Comparison of ENCODE assay signal across 11 cellular contexts in genomic region chr5:180799194-180799593, GRCh38. TPM values are rescaled to one million over a fixed set of nuclear protein-coding genes. Genes with fewer than 3 reads are reported as not detected.
DNase-seq lines count a peak whose midpoint lies in the region; ATAC-seq and TF ChIP-seq lines count a peak whose summit lies in the region.
"Had no signal": no experiment of that assay in that cellular context is flagged by ENCODE, and none has a peak within 500 bp of the region (broad histone marks: within the 10 kb centered on the region; RNA-seq: fewer than 3 reads in every experiment).

No MANE protein-coding gene starts in this region.

- no peak overlapping the region for H3K4me3 ChIP-seq in OCI-LY3 (ENCODE audit: low read length)
- H3K4me3 ChIP-seq in effector memory CD4-positive, alpha-beta T cell (ENCODE audit: insufficient read depth, low read depth, low read length, poor library complexity, severe bottlenecking), result no peak overlapping the region
- no peak overlapping the region for H3K4me3 ChIP-seq in psoas muscle
- H3K4me3 ChIP-seq: tibial artery had no signal

- intact Hi-C loops in psoas muscle (cut with DNase I), result loop anchor here in 1 of 2 donors (5.0 kb wide), 1 partner anchor 58 kb away; no protein-coding TSS in a partner anchor

- peaks cover 23% of the 10 kb centered on the region for H3K36me3 ChIP-seq in OCI-LY3 (replicated peaks; ENCODE audit: low read depth, low read length)
- H3K36me3 ChIP-seq in effector memory CD4-positive, alpha-beta T cell (ENCODE audit: control insufficient read depth, insufficient read depth, low read length), result peaks cover 25% of the 10 kb centered on the region
- H3K36me3 ChIP-seq in psoas muscle (ENCODE audit: insufficient read depth in 1 of 2, low read depth in 1 of 2), result peaks cover 0 to 14% of the 10 kb centered on the region in 2 donors

- H4K20me1 ChIP-seq in OCI-LY3 (ENCODE audit: insufficient read depth, low read length), result peaks cover 73% of the 10 kb centered on the region

- ATAC-seq in psoas muscle (no peak), esophagus mucosa (no peak)

- H3K9me3 ChIP-seq in OCI-LY3 (ENCODE audit: insufficient read depth, low read length) (no peaks in the 10 kb centered on the region), psoas muscle (no peaks in the 10 kb centered on the region)
- no peaks in the 10 kb centered on the region for H3K9me3 ChIP-seq in effector memory CD4-positive, alpha-beta T cell (ENCODE audit: control insufficient read depth, low read length)
- H3K9me3 ChIP-seq: tibial artery had no signal

- no peak overlapping the region for H3K4me2 ChIP-seq in OCI-LY3 (ENCODE audit: low read length)

- H3K9ac ChIP-seq in OCI-LY3 (ENCODE audit: low read length), result no peak overlapping the region

- H3K79me2 ChIP-seq in OCI-LY3 (ENCODE audit: low read length), result peaks cover 85% of the 10 kb centered on the region

- H3K27me3 ChIP-seq in OCI-LY3 (ENCODE audit: low read depth, low read length) (no peaks in the 10 kb centered on the region), psoas muscle (ENCODE audit: insufficient read depth in 3 of 3, low read length in 2 of 3) (no peaks in the 10 kb centered on the region)
- no peaks in the 10 kb centered on the region for H3K27me3 ChIP-seq in effector memory CD4-positive, alpha-beta T cell (replicated peaks; ENCODE audit: control insufficient read depth, insufficient read depth, low read length, poor library complexity, severe bottlenecking)
- H3K27me3 ChIP-seq: tibial artery had no signal

- no peaks in the 10 kb centered on the region for H3K9me3 Mint-ChIP-seq in osteocyte (ENCODE audit: unreplicated experiment)

- peak overlapping the region; percentile 38 for H3K4me3 Mint-ChIP-seq in osteocyte (ENCODE audit: unreplicated experiment)

- TF ChIP-seq CTCF in OCI-LY3 (IDR thresholded peaks at IDR 0.05; ENCODE audit: low read depth, low read length), result peak; percentile 39
- TF ChIP-seq CTCF in osteocyte (IDR thresholded peaks at IDR 0.05), result peak; percentile 36
- no peak for TF ChIP-seq CTCF in psoas muscle (IDR thresholded peaks at IDR 0.05)

- DNase-seq in DMS 273 (lab: John Stamatoyannopoulos, UW; ENCODE audit: unreplicated experiment), result peak; percentile 28
- no peak for DNase-seq in DMS 273 treated with DMSO at 0.1 percent for 48 hours (lab: John Stamatoyannopoulos, UW)
- no peak for DNase-seq in effector memory CD4-positive, alpha-beta T cell
- no peak for DNase-seq in osteocyte (ENCODE audit: extremely low spot score, unreplicated experiment)
- no peak for DNase-seq in psoas muscle
- no peak for DNase-seq in activated gamma-delta T cell treated with Interleukin-2 at 50 U/mL for 16 hours

- H3K27ac Mint-ChIP-seq in osteocyte (ENCODE audit: unreplicated experiment), result peak overlapping the region; percentile 93

- H2AFZ ChIP-seq in OCI-LY3 (ENCODE audit: low read depth, low read length), result no peak overlapping the region

- 68 to 77% (median 69%) methylated on average over 4 of the region's 4 CpGs for WGBS in psoas muscle, 3 donors

- H3K4me1 ChIP-seq in OCI-LY3 (ENCODE audit: low read length), result peaks cover 21% of the 10 kb centered on the region
- peaks cover 65% of the 10 kb centered on the region for H3K4me1 ChIP-seq in effector memory CD4-positive, alpha-beta T cell (ENCODE audit: control insufficient read depth, insufficient read depth, low read length, poor library complexity, severe bottlenecking)
- H3K4me1 ChIP-seq in psoas muscle, result peaks cover 76% of the 10 kb centered on the region

- H3K27ac ChIP-seq in OCI-LY3 (ENCODE audit: low read length) (no peak overlapping the region), psoas muscle (no peak overlapping the region)
- H3K27ac ChIP-seq in effector memory CD4-positive, alpha-beta T cell (ENCODE audit: insufficient read depth, low read length, poor library complexity, severe bottlenecking), result peak overlapping the region; percentile 15

- peaks cover 67% of the 10 kb centered on the region for H3K4me1 Mint-ChIP-seq in osteocyte (ENCODE audit: unreplicated experiment)

- peaks cover 10% of the 10 kb centered on the region for H3K36me3 Mint-ChIP-seq in osteocyte (ENCODE audit: unreplicated experiment)

- H3K27me3 Mint-ChIP-seq in osteocyte (ENCODE audit: unreplicated experiment), result no peaks in the 10 kb centered on the region

RNA-seq across cellular contexts. Expression of gene MGAT1, which starts 3.4 kb away (rescaled TPM):
- total RNA-seq in osteocyte, result 137 and 140 TPM in 2 replicates
- 10 to 100 TPM; 53.6 to 92.3 (median 70.0) TPM for total RNA-seq in psoas muscle
- 100 to 1,000 TPM in 1 of 3 donors, 10 to 100 TPM in 2; 68.1 to 134 (median 77.8) TPM for polyA plus RNA-seq in psoas muscle
- total RNA-seq in esophagus mucosa, result 64.6 TPM

RNA-seq across cellular contexts. Expression of gene OR2Y1, which starts 59.3 kb away (rescaled TPM):
- not detected in 2 replicates for total RNA-seq in osteocyte
- total RNA-seq in psoas muscle, result not detected
- not detected for polyA plus RNA-seq in psoas muscle
- not detected for total RNA-seq in esophagus mucosa
- total RNA-seq: A172; activated CD8-positive, alpha-beta memory T cell treated with anti-CD3 and anti-CD28 coated beads for 36 hours had no signal
